Comparison of ENCODE assay signal across 26 cellular contexts in the genomic region with DNA sequence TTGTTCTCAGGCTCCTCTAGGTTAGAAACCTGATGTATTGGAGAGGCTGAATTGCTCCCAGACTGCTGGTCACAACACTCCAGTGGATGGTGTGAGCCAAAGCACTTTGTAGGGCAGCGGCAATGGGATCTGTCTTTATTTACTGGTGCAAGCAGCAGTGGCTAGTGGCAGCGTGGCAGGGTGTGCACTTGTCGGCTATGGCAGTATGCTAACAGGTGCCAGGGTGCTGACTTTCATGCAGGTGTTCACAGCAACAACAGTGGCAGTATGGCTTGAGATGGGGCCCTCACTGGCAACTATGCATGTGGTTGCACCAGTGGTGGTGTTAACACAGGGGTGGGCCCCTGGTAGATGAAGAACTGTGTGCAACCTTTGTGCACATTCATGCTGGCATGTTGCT.
"Had no signal": no experiment of that assay in that cellular context is flagged by ENCODE, and none has a peak within 500 bp of the region (broad histone marks: within the 10 kb centered on the region; RNA-seq: fewer than 3 reads in every experiment).

No MANE protein-coding gene starts in this region.

- ATAC-seq: effector memory CD8-positive, alpha-beta T cell; esophagus mucosa; gastrocnemius medialis; heart right ventricle; left cardiac atrium; left lung; left ventricle myocardium superior; mucosa of descending colon had no signal

- FAIRE-seq: endometrium had no signal

- H3K9me3 Mint-ChIP-seq: endodermal cell, mesothelial cell of epicardium had no signal

- H3K27me3 Mint-ChIP-seq: dendritic cell treated with granulocyte-macrophage colony-stimulating factor and Interleukin-4, amounts not matched to agents 40 ng/mL and 50 ng/mL, for 4 days; effector memory CD8-positive, alpha-beta T cell had no signal

- H3K36me3 ChIP-seq: colonic mucosa, esophagus squamous epithelium, gastrocnemius medialis, heart right ventricle, left lung, lower lobe of right lung had no signal

- DNase-seq: colonic mucosa; cortex of kidney; effector CD8-positive, alpha-beta T cell; effector memory CD8-positive, alpha-beta T cell; endodermal cell; erythroblast; esophagus squamous epithelium; foreskin fibroblast; foreskin melanocyte; gastrocnemius medialis; glutamatergic neuron; head of caudate nucleus; heart right ventricle; hippocampal formation; islet precursor cell; left cardiac atrium; left ventricle myocardium superior; lower lobe of right lung; mesenchymal stem cell; mucosa of descending colon had no signal

- H3K27ac ChIP-seq: colonic mucosa, epithelial cell of prostate, esophagus squamous epithelium, gastrocnemius medialis, heart right ventricle, left lung, lower lobe of right lung had no signal

- H3K27ac Mint-ChIP-seq: dendritic cell treated with granulocyte-macrophage colony-stimulating factor and Interleukin-4, amounts not matched to agents 40 ng/mL and 50 ng/mL, for 4 days; effector memory CD8-positive, alpha-beta T cell; endodermal cell; mesothelial cell of epicardium had no signal

- H3K4me3 ChIP-seq: colonic mucosa, esophagus squamous epithelium, gastrocnemius medialis, heart right ventricle, left lung, lower lobe of right lung, mucosa of descending colon had no signal

- H3K9me3 ChIP-seq: colonic mucosa, esophagus squamous epithelium, gastrocnemius medialis, heart right ventricle, left lung, lower lobe of right lung, mucosa of descending colon had no signal

- H3K36me3 Mint-ChIP-seq: mesothelial cell of epicardium had no signal

- H3K4me1 ChIP-seq: colonic mucosa, esophagus squamous epithelium, gastrocnemius medialis, heart right ventricle, left lung, lower lobe of right lung had no signal

- H3K27me3 ChIP-seq: colonic mucosa, esophagus squamous epithelium, gastrocnemius medialis, heart right ventricle, left lung had no signal

- H3K4me3 Mint-ChIP-seq: dendritic cell treated with granulocyte-macrophage colony-stimulating factor and Interleukin-4, amounts not matched to agents 40 ng/mL and 50 ng/mL, for 4 days; effector memory CD8-positive, alpha-beta T cell; endodermal cell; mesothelial cell of epicardium had no signal
